ENCODE assay signal across 30 cellular contexts in genomic region chr12:132344181-132344580, GRCh38. TPM values are rescaled to one million over a fixed set of nuclear protein-coding genes. Genes with fewer than 3 reads are reported as not detected.
"Had no signal": no experiment of that assay in that cellular context is flagged by ENCODE, and none has a peak within 500 bp of the region (broad histone marks: within the 10 kb centered on the region; RNA-seq: fewer than 3 reads in every experiment).

No MANE protein-coding gene starts in this region.

- H3K27ac Mint-ChIP-seq: naive B cell; natural killer cell; stimulated activated effector memory CD8-positive, alpha-beta T cell treated with anti-CD3 and anti-CD28 coated beads, Interleukin-12 subunit alpha, Interleukin-12 subunit beta, amount 100 ng/mL, for 72 hours; stimulated activated naive CD8-positive, alpha-beta T cell treated with anti-CD3 and anti-CD28 coated beads, Interleukin-15, Interleukin-2, amounts not matched to agents 100 ng/mL and 50 ng/mL, for 24 hours had no signal

- H3K79me2 ChIP-seq: parathyroid adenoma had no signal

- H3K27ac ChIP-seq: heart right ventricle, left lung, lower lobe of right lung, neutrophil, parathyroid adenoma, psoas muscle, right atrium auricular region, spleen, suprapubic skin, thoracic aorta, tibial artery, upper lobe of right lung had no signal

- H2AFZ ChIP-seq: parathyroid adenoma had no signal

- H3K9me3 Mint-ChIP-seq: natural killer cell; stimulated activated effector memory CD8-positive, alpha-beta T cell treated with anti-CD3 and anti-CD28 coated beads, Interleukin-12 subunit alpha, Interleukin-12 subunit beta, amount 100 ng/mL, for 72 hours had no signal

- H3K4me3 ChIP-seq: heart right ventricle, left lung, lower lobe of right lung, psoas muscle, right atrium auricular region, spleen, suprapubic skin, thoracic aorta, tibial artery, upper lobe of right lung had no signal

- H3K36me3 Mint-ChIP-seq: naive B cell; natural killer cell; stimulated activated effector memory CD8-positive, alpha-beta T cell treated with anti-CD3 and anti-CD28 coated beads, Interleukin-12 subunit alpha, Interleukin-12 subunit beta, amount 100 ng/mL, for 72 hours had no signal

- H3K9ac ChIP-seq: parathyroid adenoma had no signal

- H3K4me3 Mint-ChIP-seq: natural killer cell; stimulated activated effector memory CD8-positive, alpha-beta T cell treated with anti-CD3 and anti-CD28 coated beads, Interleukin-12 subunit alpha, Interleukin-12 subunit beta, amount 100 ng/mL, for 72 hours; stimulated activated naive CD8-positive, alpha-beta T cell treated with anti-CD3 and anti-CD28 coated beads, Interleukin-15, Interleukin-2, amounts not matched to agents 100 ng/mL and 50 ng/mL, for 24 hours had no signal

- H3K36me3 ChIP-seq: heart right ventricle, left lung, lower lobe of right lung, neutrophil, right atrium auricular region, spleen, suprapubic skin, thoracic aorta, tibial artery, upper lobe of right lung had no signal

- H3K27me3 ChIP-seq: right atrium auricular region had no signal

- ATAC-seq: heart right ventricle; left colon; left lung; lower lobe of right lung; natural killer cell; psoas muscle; sciatic nerve; stimulated activated effector memory CD8-positive, alpha-beta T cell treated with anti-CD3 and anti-CD28 coated beads, Interleukin-12 subunit alpha, Interleukin-12 subunit beta, amount 100 ng/mL, for 72 hours; upper lobe of right lung had no signal

- H3K9me3 ChIP-seq: heart right ventricle, left lung, lower lobe of right lung, neutrophil, psoas muscle, right atrium auricular region, spleen, suprapubic skin, thoracic aorta, tibial artery, upper lobe of right lung had no signal

- H3K4me1 Mint-ChIP-seq: naive B cell had no signal

- DNase-seq: heart right ventricle; hippocampal formation; kidney; lower lobe of right lung; mammary epithelial cell; mesenchymal stem cell; naive B cell; natural killer cell; occipital lobe; psoas muscle; small intestine; spleen; stimulated activated CD4-positive, alpha-beta T cell treated with anti-CD3 and anti-CD28 coated beads, Interleukin-4, amount 100 ng/mL, for 24 hours; stimulated activated naive CD4-positive, alpha-beta T cell; tibial artery; trophoblast cell; upper lobe of right lung had no signal

- H3K4me1 ChIP-seq: heart right ventricle, left lung, lower lobe of right lung, parathyroid adenoma, psoas muscle, right atrium auricular region, suprapubic skin, tibial artery, upper lobe of right lung had no signal

RNA-seq across cellular contexts. Expression of gene GALNT9, which starts 14.8 kb away (rescaled TPM):
- total RNA-seq: lower lobe of right lung, mammary epithelial cell, natural killer cell, osteocyte, posterior vena cava, psoas muscle, sciatic nerve, subcutaneous adipose tissue, suprapubic skin had no signal
- polyA plus RNA-seq: mammary epithelial cell had no signal
